Comparison of ENCODE assay signal across 21 cellular contexts in genomic region chr1:65277605-65278343, GRCh38. TPM values are rescaled to one million over a fixed set of nuclear protein-coding genes. Genes with fewer than 3 reads are reported as not detected.
DNase-seq lines count a peak whose midpoint lies in the region; ATAC-seq and TF ChIP-seq lines count a peak whose summit lies in the region.
"Had no signal": no experiment of that assay in that cellular context is flagged by ENCODE, and none has a peak within 500 bp of the region (broad histone marks: within the 10 kb centered on the region; RNA-seq: fewer than 3 reads in every experiment).

No MANE protein-coding gene starts in this region.

- H4K5ac ChIP-seq in mesendoderm (ENCODE audit: low read length), result no peak overlapping the region

- DNase-seq in G401 (ENCODE audit: low spot score), result peak; percentile 53
- DNase-seq in NCI-H226, result peak; percentile 70
- no peak for DNase-seq in chondrocyte (ENCODE audit: low spot score)
- DNase-seq in mesendoderm, result peak; percentile 66
- DNase-seq in mucosa of descending colon, result no peak
- no peak for DNase-seq in activated naive CD8-positive, alpha-beta T cell treated with anti-CD3 and anti-CD28 coated beads, Interleukin-2, amount 50 U/mL, for 24 hours
- DNase-seq in coronary artery (ENCODE audit: low spot score), result no peak
- DNase-seq: activated CD8-positive, alpha-beta memory T cell treated with anti-CD3 and anti-CD28 coated beads, Interleukin-2, amount 50 U/mL, for 4 hours; brain microvascular endothelial cell; cortex of kidney; EL; NCI-H187 treated with DMSO at 0.1 percent for 48 hours; NCI-H2227 treated with DMSO at 0.1 percent for 48 hours; stimulated activated CD4-positive, alpha-beta T cell treated with anti-CD3 and anti-CD28 coated beads, Interleukin-4, amount 100 ng/mL, for 4 hours; T-helper 17 cell; thyroid gland; WERI-Rb-1 had no signal

- in situ Hi-C loops in G401 (cut with HindIII; ENCODE audit: low sequenced_read_pairs), result no loop called here

- no peaks in the 10 kb centered on the region for H3K27me3 Mint-ChIP-seq in chondrocyte (ENCODE audit: low read depth)
- H3K27me3 Mint-ChIP-seq in activated naive CD8-positive, alpha-beta T cell treated with anti-CD3 and anti-CD28 coated beads, Interleukin-2, amount 50 U/mL, for 24 hours, result peaks cover 9% of the 10 kb centered on the region

- H3K4me3 ChIP-seq in mesendoderm (ENCODE audit: low read length) (no peak overlapping the region), mucosa of descending colon (no peak overlapping the region), coronary artery (no peak overlapping the region)
- H3K4me3 ChIP-seq: thyroid gland had no signal

- H3K4me3 Mint-ChIP-seq in chondrocyte (ENCODE audit: unreplicated experiment), result peak overlapping the region; percentile 49
- no peak overlapping the region for H3K4me3 Mint-ChIP-seq in activated naive CD8-positive, alpha-beta T cell treated with anti-CD3 and anti-CD28 coated beads, Interleukin-2, amount 50 U/mL, for 24 hours
- H3K4me3 Mint-ChIP-seq: stimulated activated naive CD8-positive, alpha-beta T cell treated with anti-CD3 and anti-CD28 coated beads, Interleukin-15, Interleukin-2, amounts not matched to agents 100 ng/mL and 50 ng/mL, for 24 hours; T-helper 17 cell had no signal

- H3K4me1 ChIP-seq in mesendoderm (ENCODE audit: control insufficient read depth, low read depth, low read length) (peaks cover 7% of the 10 kb centered on the region), mucosa of descending colon (ENCODE audit: low read depth) (no peaks in the 10 kb centered on the region)

- TF ChIP-seq CTCF in chondrocyte (IDR thresholded peaks at IDR 0.05) (no peak), mucosa of descending colon (IDR thresholded peaks at IDR 0.05) (no peak), coronary artery (IDR thresholded peaks at IDR 0.05) (no peak)

- no peak overlapping the region for H4K8ac ChIP-seq in mesendoderm (ENCODE audit: low read depth, low read length)

- ATAC-seq in mucosa of descending colon (no peak), HG03571 (IDR thresholded peaks at IDR 0.05; ENCODE audit: unreplicated experiment) (no peak)
- no peak for ATAC-seq in activated naive CD8-positive, alpha-beta T cell treated with anti-CD3 and anti-CD28 coated beads, Interleukin-2, amount 50 U/mL, for 24 hours
- ATAC-seq: Panc1, T-helper 17 cell had no signal

- H2BK15ac ChIP-seq in mesendoderm (replicated peaks; ENCODE audit: low read depth), result no peak overlapping the region

- H2BK5ac ChIP-seq in mesendoderm (ENCODE audit: low read length), result no peak overlapping the region

- WGBS in mesendoderm (ENCODE audit: extremely low coverage, insufficient coverage, low lambda C conversion rate), result no CpG with 5 or more reads among the region's 10 CpGs

- H3K18ac ChIP-seq in mesendoderm (ENCODE audit: low read length), result peak overlapping the region; percentile 80

- H3K36me3 ChIP-seq in mesendoderm (ENCODE audit: control insufficient read depth, insufficient read depth, low read length) (no peaks in the 10 kb centered on the region), mucosa of descending colon (ENCODE audit: low read depth) (no peaks in the 10 kb centered on the region)
- H3K36me3 ChIP-seq: brain microvascular endothelial cell, thyroid gland, WERI-Rb-1 had no signal

- no peak overlapping the region for H3K4ac ChIP-seq in mesendoderm (ENCODE audit: low read depth, low read length)

- no peaks in the 10 kb centered on the region for H3K9me3 ChIP-seq in mucosa of descending colon
- H3K9me3 ChIP-seq: thyroid gland had no signal

- peaks cover 54% of the 10 kb centered on the region for H3K4me1 Mint-ChIP-seq in chondrocyte (ENCODE audit: low read depth)
- H3K4me1 Mint-ChIP-seq in activated naive CD8-positive, alpha-beta T cell treated with anti-CD3 and anti-CD28 coated beads, Interleukin-2, amount 50 U/mL, for 24 hours, result no peaks in the 10 kb centered on the region

- H3K79me2 ChIP-seq in mesendoderm (ENCODE audit: control insufficient read depth, insufficient read depth, low read length), result no peaks in the 10 kb centered on the region

- H3K9me3 Mint-ChIP-seq in chondrocyte (ENCODE audit: low read depth), result no peaks in the 10 kb centered on the region
- H3K9me3 Mint-ChIP-seq in activated naive CD8-positive, alpha-beta T cell treated with anti-CD3 and anti-CD28 coated beads, Interleukin-2, amount 50 U/mL, for 24 hours, result no peaks in the 10 kb centered on the region
- H3K9me3 Mint-ChIP-seq: stimulated activated naive CD8-positive, alpha-beta T cell treated with anti-CD3 and anti-CD28 coated beads, Interleukin-15, Interleukin-2, amounts not matched to agents 100 ng/mL and 50 ng/mL, for 24 hours had no signal

- H2AK5ac ChIP-seq in mesendoderm (ENCODE audit: low read length), result no peak overlapping the region

- no peaks in the 10 kb centered on the region for H3K36me3 Mint-ChIP-seq in chondrocyte (ENCODE audit: low read depth)
- H3K36me3 Mint-ChIP-seq in activated naive CD8-positive, alpha-beta T cell treated with anti-CD3 and anti-CD28 coated beads, Interleukin-2, amount 50 U/mL, for 24 hours (ENCODE audit: low read depth), result no peaks in the 10 kb centered on the region

- no peak overlapping the region for H3K9ac ChIP-seq in mesendoderm (ENCODE audit: low read length)

- H3K27me3 ChIP-seq in mesendoderm (ENCODE audit: insufficient read depth, low read length, poor library complexity), result no peaks in the 10 kb centered on the region
- H3K27me3 ChIP-seq: brain microvascular endothelial cell, thyroid gland had no signal

- no peak overlapping the region for H2BK120ac ChIP-seq in mesendoderm (ENCODE audit: low read depth, low read length)

- no peak overlapping the region for H3K23ac ChIP-seq in mesendoderm (ENCODE audit: low read length)

- H3K27ac Mint-ChIP-seq in chondrocyte (ENCODE audit: unreplicated experiment), result peak overlapping the region; percentile 82
- no peak overlapping the region for H3K27ac Mint-ChIP-seq in activated naive CD8-positive, alpha-beta T cell treated with anti-CD3 and anti-CD28 coated beads, Interleukin-2, amount 50 U/mL, for 24 hours
- H3K27ac Mint-ChIP-seq: stimulated activated naive CD8-positive, alpha-beta T cell treated with anti-CD3 and anti-CD28 coated beads, Interleukin-15, Interleukin-2, amounts not matched to agents 100 ng/mL and 50 ng/mL, for 24 hours; T-helper 17 cell had no signal

- H3K79me1 ChIP-seq in mesendoderm (ENCODE audit: low read length), result no peaks in the 10 kb centered on the region

- intact Hi-C loops in mucosa of descending colon (cut with DNase I, micrococcal nuclease), result no loop called here

- peak overlapping the region; percentile 49 for H3K56ac ChIP-seq in mesendoderm (ENCODE audit: low read length)

- no peak overlapping the region for H3K4me2 ChIP-seq in mesendoderm (ENCODE audit: low read length)

- peak overlapping the region; percentile 10 for H3K27ac ChIP-seq in mesendoderm (ENCODE audit: low read depth, low read length)
- no peak overlapping the region for H3K27ac ChIP-seq in coronary artery
- H3K27ac ChIP-seq: brain microvascular endothelial cell, C4-2B, WERI-Rb-1 had no signal

RNA-seq across cellular contexts. Expression of gene DNAJC6, which starts 31.6 kb away (rescaled TPM):
- total RNA-seq in G401 (2014; rRNA removed; shearing (Covaris generic)), result 1.4 and 2.5 TPM in 2 replicates
- total RNA-seq in chondrocyte (16.7 to 24.7 TPM (median 18.9 TPM) in 3 replicates), mucosa of descending colon (1 to 10 TPM; 1.6 to 9.6 (median 1.8) TPM)
- 1.5 TPM for polyA plus RNA-seq in mesendoderm (2013, experiment 1 of 2)
- polyA plus RNA-seq in mesendoderm (2013, experiment 2 of 2), result 1.3 TPM

Comparison
In these comparisons a context has a peak if more than half of its experiments do, and no peak if none do; other contexts are left out.
1. DNase-seq: peak in G401 (single experiment), NCI-H226 (single experiment) and mesendoderm (single experiment); none in chondrocyte (single experiment), mucosa of descending colon (0 of 3), activated naive CD8-positive, alpha-beta T cell treated with anti-CD3 and anti-CD28 coated beads, Interleukin-2, amount 50 U/mL, for 24 hours (single experiment) and coronary artery (single experiment).